Comparison of ENCODE assay signal across 17 cellular contexts in genomic region chr18:80249217-80250093, GRCh38. TPM values are rescaled to one million over a fixed set of nuclear protein-coding genes. Genes with fewer than 3 reads are reported as not detected.
DNase-seq lines count a peak whose midpoint lies in the region; ATAC-seq, FAIRE-seq and TF ChIP-seq lines count a peak whose summit lies in the region.
"Had no signal": no experiment of that assay in that cellular context is flagged by ENCODE, and none has a peak within 500 bp of the region (broad histone marks: within the 10 kb centered on the region; RNA-seq: fewer than 3 reads in every experiment).

No MANE protein-coding gene starts in this region.

- H3K9ac ChIP-seq in HepG2 (ENCODE audit: insufficient read depth, low read depth, low read length) = no peak overlapping the region

- TF ChIP-seq RAD21 in HepG2 (CRISPR knock-in tag; IDR thresholded peaks at IDR 0.05) = no peak

- H3K4me1 ChIP-seq in HepG2 (ENCODE audit: insufficient read depth, low read length) = peaks cover 24% of the 10 kb centered on the region

- H3K27ac Mint-ChIP-seq in natural killer cell = no peak overlapping the region
- no peak overlapping the region for H3K27ac Mint-ChIP-seq in natural killer cell treated with Interleukin-12 subunit alpha and Interleukin-12 subunit beta and Interleukin-15 and Interleukin-18, amount 100 ng/mL, for 72 hours
- H3K27ac Mint-ChIP-seq: activated CD4-positive, alpha-beta memory T cell treated with anti-CD3 and anti-CD28 coated beads, Interleukin-2, amount 10 ng/mL, durations not matched to agents 7 days and 5 days had no signal

- no peak for TF ChIP-seq CTCF in natural killer cell (IDR thresholded peaks at IDR 0.05)
- no peak for TF ChIP-seq CTCF in HepG2 (CRISPR knock-in tag; IDR thresholded peaks at IDR 0.05)

- intact Hi-C loops in natural killer cell (cut with micrococcal nuclease) (no loop called here), HepG2 (cut with micrococcal nuclease; ENCODE audit: unreplicated experiment) (no loop called here)

- FAIRE-seq in HepG2 (lab: Jason Lieb, UNC) = no peak
- FAIRE-seq: TTC549 had no signal

- H2AFZ ChIP-seq in HepG2 (ENCODE audit: low read length) = no peak overlapping the region

- H3K36me3 ChIP-seq in HepG2 (replicated peaks in 1 of 2; ENCODE audit: control insufficient read depth in 1 of 2, insufficient read depth in 2 of 2, low read length in 2 of 2) = no peaks in the 10 kb centered on the region
- H3K36me3 ChIP-seq: gastrocnemius medialis had no signal

- H3K9me3 Mint-ChIP-seq in natural killer cell = no peaks in the 10 kb centered on the region
- H3K9me3 Mint-ChIP-seq in natural killer cell treated with Interleukin-12 subunit alpha and Interleukin-12 subunit beta and Interleukin-15 and Interleukin-18, amount 100 ng/mL, for 72 hours = no peaks in the 10 kb centered on the region
- H3K9me3 Mint-ChIP-seq: activated CD4-positive, alpha-beta memory T cell treated with anti-CD3 and anti-CD28 coated beads, Interleukin-2, amount 10 ng/mL, durations not matched to agents 7 days and 5 days had no signal

- H3K4me3 Mint-ChIP-seq in natural killer cell = peak overlapping the region; percentile 17
- H3K4me3 Mint-ChIP-seq in natural killer cell treated with Interleukin-12 subunit alpha and Interleukin-12 subunit beta and Interleukin-15 and Interleukin-18, amount 100 ng/mL, for 72 hours = no peak overlapping the region
- H3K4me3 Mint-ChIP-seq: activated CD4-positive, alpha-beta memory T cell treated with anti-CD3 and anti-CD28 coated beads, Interleukin-2, amount 10 ng/mL, durations not matched to agents 7 days and 5 days had no signal

- CTCF ChIA-PET in HepG2 (lab: Yijun Ruan, JAX; ENCODE audit: low intra/inter-chr PET ratio, low total read pairs) = no interaction called here

- no TSS peak for BruUV-seq in HepG2 (replicated peaks; lab: Mats Ljungman, UMichigan)

- peak overlapping the region; percentile 28 for H3K4me2 ChIP-seq in HepG2 (ENCODE audit: low read depth, low read length)

- H3K79me2 ChIP-seq in HepG2 (ENCODE audit: insufficient read depth, low read length) = no peaks in the 10 kb centered on the region

- peaks cover 16 to 23% of the 10 kb centered on the region in 2 donors for H3K27me3 Mint-ChIP-seq in natural killer cell (ENCODE audit: low read depth in 2 of 2)
- H3K27me3 Mint-ChIP-seq in natural killer cell treated with Interleukin-12 subunit alpha and Interleukin-12 subunit beta and Interleukin-15 and Interleukin-18, amount 100 ng/mL, for 72 hours = peaks cover 7 to 17% of the 10 kb centered on the region in 2 donors

- no peak overlapping the region for H3K27ac ChIP-seq in HepG2 (ENCODE audit: extremely low read length, insufficient read depth, low read length)
- H3K27ac ChIP-seq: gastrocnemius medialis had no signal

- in situ Hi-C loops in HepG2 (cut with HindIII; ENCODE audit: extremely low pct_ligation_motif_present, low pct_unique_long_range_greater_than_20kb) = no loop called here

- ATAC-seq in natural killer cell = no peak
- no peak for ATAC-seq in natural killer cell treated with Interleukin-12 subunit alpha and Interleukin-12 subunit beta and Interleukin-15 and Interleukin-18, amount 100 ng/mL, for 72 hours
- no peak for ATAC-seq in HepG2
- no peak for ATAC-seq in HG02973 (IDR thresholded peaks at IDR 0.05; ENCODE audit: unreplicated experiment)
- ATAC-seq in GM18520 (IDR thresholded peaks at IDR 0.05; ENCODE audit: unreplicated experiment) = no peak
- ATAC-seq: gastrocnemius medialis had no signal

- no peaks in the 10 kb centered on the region for H3K36me3 Mint-ChIP-seq in natural killer cell
- no peaks in the 10 kb centered on the region for H3K36me3 Mint-ChIP-seq in natural killer cell treated with Interleukin-12 subunit alpha and Interleukin-12 subunit beta and Interleukin-15 and Interleukin-18, amount 100 ng/mL, for 72 hours
- H3K36me3 Mint-ChIP-seq: brain had no signal

- no peaks in the 10 kb centered on the region for H3K9me3 ChIP-seq in HepG2 (ENCODE audit: low read length)
- H3K9me3 ChIP-seq: gastrocnemius medialis had no signal

- DNase-seq in natural killer cell (no peak), amniotic epithelial cell (ENCODE audit: low read depth) (peak; percentile 21), HepG2 (ENCODE audit: low spot score) (no peak), NCI-H1436 (lab: John Stamatoyannopoulos, UW) (no peak), GM19238 (ENCODE audit: insufficient read length, low spot score) (no peak)
- DNase-seq in natural killer cell treated with Interleukin-12 subunit alpha and Interleukin-12 subunit beta and Interleukin-15 and Interleukin-18, amount 100 ng/mL, for 72 hours (ENCODE audit: low spot score) = no peak
- DNase-seq: activated CD4-positive, alpha-beta memory T cell treated with anti-CD3 and anti-CD28 coated beads, Interleukin-2, amount 10 ng/mL, durations not matched to agents 7 days and 5 days; activated gamma-delta T cell treated with Interleukin-2 at 50 U/mL for 16 hours; DND-41; gastrocnemius medialis; NCI-H1436 treated with DMSO at 0.1 percent for 48 hours; NCI-H748 treated with DMSO at 0.1 percent for 48 hours; Right ventricle myocardium superior had no signal

- peaks cover 0 to 6% of the 10 kb centered on the region in 2 donors for H3K4me1 Mint-ChIP-seq in natural killer cell
- H3K4me1 Mint-ChIP-seq in natural killer cell treated with Interleukin-12 subunit alpha and Interleukin-12 subunit beta and Interleukin-15 and Interleukin-18, amount 100 ng/mL, for 72 hours (ENCODE audit: low read depth in 2 of 2) = no peaks in the 10 kb centered on the region

- no peak for TF ChIP-seq EP300 in HepG2 (IDR thresholded peaks at IDR 0.05; ENCODE audit: low read depth in 2 of 2, low read length in 2 of 2)
- no peak for TF ChIP-seq EP300 in HepG2 (CRISPR knock-in tag; IDR thresholded peaks at IDR 0.05; ENCODE audit: borderline replicate concordance)

- POLR2A ChIA-PET in HepG2 (lab: Yijun Ruan, JAX) = no interaction called here

- WGBS in HepG2 (ENCODE audit: low lambda C conversion rate) = 15% methylated on average over 6 of the region's 7 CpGs

- peaks cover 2 to 6% of the 10 kb centered on the region in 2 experiments; a peak in 1 of 5 replicates for H3K27me3 ChIP-seq in HepG2 (ENCODE audit: control insufficient read depth in 1 of 2, insufficient read depth in 2 of 2, low read length in 2 of 2)
- H3K27me3 ChIP-seq: gastrocnemius medialis had no signal

- no peak overlapping the region for H3K4me3 ChIP-seq in HepG2 (replicated peaks in 1 of 3; ENCODE audit: insufficient read depth in 1 of 3, low read depth in 2 of 3, low read length in 3 of 3)
- H3K4me3 ChIP-seq: gastrocnemius medialis had no signal

- TF ChIP-seq POLR2A in HepG2 (IDR thresholded peaks at IDR 0.05; ENCODE audit: insufficient read depth in 1 of 2, low read depth in 2 of 2, low read length in 2 of 2) = no peak

- H4K20me1 ChIP-seq in HepG2 (ENCODE audit: insufficient read depth, low read length) = no peaks in the 10 kb centered on the region

TF ChIP-seq in HepG2, 621 proteins besides CTCF, POLR2A, EP300 and RAD21 (continues in another document):
- TF ChIP-seq PHF20 (CRISPR knock-in tag; IDR thresholded peaks at IDR 0.05) (no peak), KLF16 (CRISPR knock-in tag; IDR thresholded peaks at IDR 0.05) (peak in 1 of 2 experiments; percentile 33; a peak in 1 of 4 replicates), BHLHE40 (IDR thresholded peaks at IDR 0.05; ENCODE audit: low read length) (peak; percentile 94), MTA1 (CRISPR knock-in tag; IDR thresholded peaks at IDR 0.05; ENCODE audit: borderline replicate concordance) (no peak), FOXA3 (CRISPR knock-in tag; IDR thresholded peaks at IDR 0.05) (0 out of 2 replicates have a peak, but pooled peaks have one; percentile 33), SOX13 (IDR thresholded peaks at IDR 0.05) (no peak), SOX13 (CRISPR knock-in tag; conservative IDR thresholded peaks at IDR 0.05 in 1 of 2, IDR thresholded peaks at IDR 0.05 in 1 of 2) (no peak), GMEB1 (CRISPR knock-in tag; IDR thresholded peaks at IDR 0.05; ENCODE audit: borderline replicate concordance) (no peak)

RNA-seq across cellular contexts. Expression of gene PARD6G, which starts 2.1 kb away (rescaled TPM):
- total RNA-seq in natural killer cell (not detected), HepG2 (2016; rRNA removed; fragmentation: Illumina TruSeq; extraction: Trizol) (7.2 and 7.4 TPM in 2 replicates)
- not detected for total RNA-seq in natural killer cell treated with Interleukin-12 subunit alpha and Interleukin-12 subunit beta and Interleukin-15 and Interleukin-18, amount 100 ng/mL, for 72 hours
- total RNA-seq in HepG2 (2016; cell fraction: cytosol; rRNA removed; fragmentation: Illumina TruSeq; extraction: Trizol; ENCODE audit: low read depth) = 7.6 and 9.4 TPM in 2 replicates
- total RNA-seq in HepG2 (2016; cell fraction: insoluble cytoplasmic fraction; rRNA removed; fragmentation: Illumina TruSeq; extraction: Trizol) = 6.5 and 6.7 TPM in 2 replicates
- total RNA-seq in HepG2 (2016; cell fraction: membrane; rRNA removed; fragmentation: Illumina TruSeq; extraction: Trizol) = 12.2 and 12.6 TPM in 2 replicates
- 4.7 and 4.8 TPM in 2 replicates for total RNA-seq in HepG2 (2016; cell fraction: nucleus; rRNA removed; fragmentation: Illumina TruSeq; extraction: Trizol)
- polyA plus RNA-seq in HepG2 (2011; rRNA removed) = 3.6 and 3.9 TPM in 2 replicates
- 4.0 and 4.3 TPM in 2 replicates for polyA plus RNA-seq in HepG2 (2011; cell fraction: cytosol; rRNA removed)
- polyA plus RNA-seq in HepG2 (2011; cell fraction: nucleus; rRNA removed) = 2.9 and 3.2 TPM in 2 replicates
- polyA plus RNA-seq in HepG2 (2012) = 5.1 and 5.3 TPM in 2 replicates
- polyA plus RNA-seq in HepG2 (2016; cell fraction: cytosol; fragmentation: Illumina TruSeq; extraction: Trizol; ENCODE audit: low read depth) = 11.7 and 12.8 TPM in 2 replicates
- polyA plus RNA-seq in HepG2 (2016; cell fraction: insoluble cytoplasmic fraction; fragmentation: Illumina TruSeq; extraction: Trizol; ENCODE audit: low read depth) = 9.0 and 9.7 TPM in 2 replicates
- 9.7 and 12.1 TPM in 2 replicates for polyA plus RNA-seq in HepG2 (2016; cell fraction: membrane; fragmentation: Illumina TruSeq; extraction: Trizol; ENCODE audit: low read depth)
- 6.8 and 7.3 TPM in 2 replicates for polyA plus RNA-seq in HepG2 (2016; cell fraction: nucleus; fragmentation: Illumina TruSeq; extraction: Trizol; ENCODE audit: insufficient read depth, low read depth)
- polyA minus RNA-seq in HepG2 (2011; rRNA and poly(A)+ RNA removed; ENCODE audit: low replicate concordance) = 2.0 and 6.8 TPM in 2 replicates
- 5.4 and 5.7 TPM in 2 replicates for polyA minus RNA-seq in HepG2 (2011; cell fraction: cytosol; rRNA and poly(A)+ RNA removed)
- 2.9 and 3.0 TPM in 2 replicates for polyA minus RNA-seq in HepG2 (2011; cell fraction: nucleus; rRNA and poly(A)+ RNA removed)
